ENCODE assay signal across 7 cellular contexts in the genomic region with DNA sequence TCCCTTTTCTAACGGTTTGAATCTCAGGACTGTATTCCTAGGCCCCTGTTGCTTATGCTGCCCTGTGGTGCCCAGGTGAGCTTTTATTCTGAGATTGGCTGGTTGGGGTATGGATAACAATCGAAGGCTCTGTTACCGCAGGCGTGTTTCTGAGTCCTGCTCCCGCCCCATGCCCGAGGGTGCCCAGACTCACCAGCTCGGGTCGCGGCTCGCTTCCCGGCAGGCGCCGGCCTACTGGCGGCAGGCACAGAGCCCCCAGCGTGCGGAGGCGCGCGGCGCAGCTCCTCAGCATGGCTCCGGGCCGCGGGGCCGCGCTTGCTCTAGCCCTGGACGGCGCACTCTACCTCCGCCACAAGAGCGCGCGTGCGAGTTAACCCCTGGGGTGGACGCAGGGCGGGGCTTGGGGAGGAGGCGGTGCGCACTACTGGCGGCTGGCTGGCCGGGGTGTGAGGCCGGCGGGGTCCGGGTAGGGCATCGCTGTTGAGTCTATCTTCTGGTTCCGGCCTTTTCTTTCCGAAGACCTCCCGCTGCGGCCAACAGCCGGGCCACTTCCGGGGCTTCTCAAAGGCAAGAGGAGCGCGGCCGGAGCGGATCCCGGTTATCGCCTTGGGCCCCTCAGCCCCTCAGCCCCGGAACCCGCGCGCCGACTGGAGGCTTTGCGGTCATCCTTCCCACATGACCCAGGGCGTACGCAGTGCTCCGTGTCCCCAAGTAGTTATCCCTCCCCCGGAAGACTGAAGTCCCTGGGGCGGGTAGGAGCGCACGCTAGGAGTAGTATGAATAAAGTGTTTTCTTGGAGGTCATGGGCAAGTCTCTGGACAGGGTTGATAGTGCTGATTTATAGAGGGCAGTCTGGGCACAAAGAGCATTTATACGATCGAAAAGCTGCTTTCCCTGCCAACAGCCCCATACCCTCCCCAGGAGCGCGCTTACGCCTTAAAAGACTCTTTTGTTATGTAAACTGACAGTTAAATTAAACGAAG. TPM values are rescaled to one million over a fixed set of nuclear protein-coding genes. Genes with fewer than 3 reads are reported as not detected.
DNase-seq lines count a peak whose midpoint lies in the region; ATAC-seq, FAIRE-seq and TF ChIP-seq lines count a peak whose summit lies in the region.

A gene (minus strand): TSS at position 345 of the 983 bp plus-strand sequence. CDS start 53 bp downstream, at position 292.

- peak within 1 kb of the TSS; percentile 56 for H3K4me3 ChIP-seq in bronchial epithelial cell (ENCODE audit: low read depth, low read length)

- FAIRE-seq in GM18507 (lab: Jason Lieb, UNC) (peak; percentile 93), bronchial epithelial cell (lab: Jason Lieb, UNC) (no peak)

- H3K27ac Mint-ChIP-seq in WTC11 (peak within 1 kb of the TSS; percentile 100), immature natural killer cell (peak within 1 kb of the TSS; percentile 80 to 91 (median 88))

- peaks cover 12% of the 10 kb centered on the region for H3K4me1 Mint-ChIP-seq in WTC11
- peaks cover 36 to 41% of the 10 kb centered on the region in 2 donors for H3K4me1 Mint-ChIP-seq in immature natural killer cell

- POLR2A ChIA-PET in WTC11 (lab: Charles Lee) = interaction anchor here (1.4 kb wide), 1 partner anchor 83 kb away, joined by 5 read pairs; no protein-coding TSS in a partner anchor

- peaks cover 7% of the 10 kb centered on the region for H3K27me3 Mint-ChIP-seq in WTC11 (ENCODE audit: low read depth)
- peaks cover 0 to 5% (median 4%) of the 10 kb centered on the region in 3 donors for H3K27me3 Mint-ChIP-seq in immature natural killer cell (ENCODE audit: low read depth in 3 of 3)

- CTCF ChIA-PET in WTC11 (lab: Charles Lee) = interaction anchor here (0.5 to 3.3 kb wide), 19 partner anchors 10 to 276 kb away, joined by 3 to 26 read pairs (median 4); a partner anchor contains a TSS

- peaks cover 42% of the 10 kb centered on the region for H3K9me3 Mint-ChIP-seq in WTC11
- H3K9me3 Mint-ChIP-seq in immature natural killer cell = peaks cover 5 to 12% (median 8%) of the 10 kb centered on the region in 6 donors

- H3K36me3 Mint-ChIP-seq in WTC11 = peaks cover 41% of the 10 kb centered on the region
- peaks cover 15 to 20% (median 16%) of the 10 kb centered on the region in 3 donors for H3K36me3 Mint-ChIP-seq in immature natural killer cell

- H3K36me3 ChIP-seq in bronchial epithelial cell (ENCODE audit: control insufficient read depth, insufficient read depth, low read length) = no peaks in the 10 kb centered on the region

- H3K27me3 ChIP-seq in bronchial epithelial cell (ENCODE audit: control insufficient read depth, insufficient read depth, low read length) = no peaks in the 10 kb centered on the region

- TF ChIP-seq CTCF in WTC11 (IDR thresholded peaks at IDR 0.05) (no peak), bronchial epithelial cell (IDR thresholded peaks at IDR 0.05; ENCODE audit: insufficient read depth, low read length, severe bottlenecking) (peak; percentile 46)

- DNase-seq in GM18507 (ENCODE audit: extremely low spot score, insufficient read length, low read depth) (peak; percentile 88), NCI-H2107 treated with DMSO at 0.1 percent for 48 hours (lab: John Stamatoyannopoulos, UW; ENCODE audit: unreplicated experiment) (peak; percentile 62), WTC11 (ENCODE audit: low spot score) (peak; percentile 99), bronchial epithelial cell (ENCODE audit: low read depth) (peak; percentile 82), immature natural killer cell (peak; percentile 91 to 95 (median 93)), smooth muscle cell of the brain vasculature (ENCODE audit: low read depth, low spot score) (peak; percentile 79)

- H3K4me3 Mint-ChIP-seq in WTC11 = peak within 1 kb of the TSS; percentile 94
- H3K4me3 Mint-ChIP-seq in immature natural killer cell = peak within 1 kb of the TSS; percentile 79 to 89 (median 88)

- peak; percentile 95 for ATAC-seq in HG02938 (IDR thresholded peaks at IDR 0.05; ENCODE audit: unreplicated experiment)
- ATAC-seq in WTC11 = peak; percentile 97

TF ChIP-seq in WTC11, 78 proteins besides CTCF, POLR2A, EP300 and RAD21 (continues in another document):
- TF ChIP-seq RORB (CRISPR knock-in tag; IDR thresholded peaks at IDR 0.05) = no peak
- no peak for TF ChIP-seq CREB1 (CRISPR knock-in tag; IDR thresholded peaks at IDR 0.05)
- no peak for TF ChIP-seq FOXJ3 (CRISPR knock-in tag; IDR thresholded peaks at IDR 0.05; ENCODE audit: borderline replicate concordance)
- TF ChIP-seq JAZF1 (CRISPR knock-in tag; IDR thresholded peaks at IDR 0.05) = no peak
- TF ChIP-seq ZNF317 (CRISPR knock-in tag; IDR thresholded peaks at IDR 0.05; ENCODE audit: borderline replicate concordance, low read depth) = no peak
- no peak for TF ChIP-seq ZNF138 (CRISPR knock-in tag; conservative IDR thresholded peaks at IDR 0.05)
- peak; percentile 83; the same call in 1 of the 2 replicates for TF ChIP-seq ZNF232 (CRISPR knock-in tag; IDR thresholded peaks at IDR 0.05)
- TF ChIP-seq, protein P1, sequence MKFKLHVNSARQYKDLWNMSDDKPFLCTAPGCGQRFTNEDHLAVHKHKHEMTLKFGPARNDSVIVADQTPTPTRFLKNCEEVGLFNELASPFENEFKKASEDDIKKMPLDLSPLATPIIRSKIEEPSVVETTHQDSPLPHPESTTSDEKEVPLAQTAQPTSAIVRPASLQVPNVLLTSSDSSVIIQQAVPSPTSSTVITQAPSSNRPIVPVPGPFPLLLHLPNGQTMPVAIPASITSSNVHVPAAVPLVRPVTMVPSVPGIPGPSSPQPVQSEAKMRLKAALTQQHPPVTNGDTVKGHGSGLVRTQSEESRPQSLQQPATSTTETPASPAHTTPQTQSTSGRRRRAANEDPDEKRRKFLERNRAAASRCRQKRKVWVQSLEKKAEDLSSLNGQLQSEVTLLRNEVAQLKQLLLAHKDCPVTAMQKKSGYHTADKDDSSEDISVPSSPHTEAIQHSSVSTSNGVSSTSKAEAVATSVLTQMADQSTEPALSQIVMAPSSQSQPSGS (CRISPR knock-in tag; IDR thresholded peaks at IDR 0.05; ENCODE audit: borderline replicate concordance, low read depth) = no peak
- no peak for TF ChIP-seq ESRRA (CRISPR knock-in tag; IDR thresholded peaks at IDR 0.05; ENCODE audit: borderline replicate concordance)
- TF ChIP-seq FOXP1 (CRISPR knock-in tag; IDR thresholded peaks at IDR 0.05; ENCODE audit: borderline replicate concordance) = peak; percentile 66; the same call in 1 of the 2 replicates
- peak; percentile 68 for TF ChIP-seq GABPB1 (CRISPR knock-in tag; IDR thresholded peaks at IDR 0.05)
- TF ChIP-seq, protein P2, sequence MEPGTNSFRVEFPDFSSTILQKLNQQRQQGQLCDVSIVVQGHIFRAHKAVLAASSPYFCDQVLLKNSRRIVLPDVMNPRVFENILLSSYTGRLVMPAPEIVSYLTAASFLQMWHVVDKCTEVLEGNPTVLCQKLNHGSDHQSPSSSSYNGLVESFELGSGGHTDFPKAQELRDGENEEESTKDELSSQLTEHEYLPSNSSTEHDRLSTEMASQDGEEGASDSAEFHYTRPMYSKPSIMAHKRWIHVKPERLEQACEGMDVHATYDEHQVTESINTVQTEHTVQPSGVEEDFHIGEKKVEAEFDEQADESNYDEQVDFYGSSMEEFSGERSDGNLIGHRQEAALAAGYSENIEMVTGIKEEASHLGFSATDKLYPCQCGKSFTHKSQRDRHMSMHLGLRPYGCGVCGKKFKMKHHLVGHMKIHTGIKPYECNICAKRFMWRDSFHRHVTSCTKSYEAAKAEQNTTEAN (CRISPR knock-in tag; IDR thresholded peaks at IDR 0.05) = 0 out of 2 replicates have a peak, but pooled peaks have one; percentile 25
- TF ChIP-seq, protein P3, sequence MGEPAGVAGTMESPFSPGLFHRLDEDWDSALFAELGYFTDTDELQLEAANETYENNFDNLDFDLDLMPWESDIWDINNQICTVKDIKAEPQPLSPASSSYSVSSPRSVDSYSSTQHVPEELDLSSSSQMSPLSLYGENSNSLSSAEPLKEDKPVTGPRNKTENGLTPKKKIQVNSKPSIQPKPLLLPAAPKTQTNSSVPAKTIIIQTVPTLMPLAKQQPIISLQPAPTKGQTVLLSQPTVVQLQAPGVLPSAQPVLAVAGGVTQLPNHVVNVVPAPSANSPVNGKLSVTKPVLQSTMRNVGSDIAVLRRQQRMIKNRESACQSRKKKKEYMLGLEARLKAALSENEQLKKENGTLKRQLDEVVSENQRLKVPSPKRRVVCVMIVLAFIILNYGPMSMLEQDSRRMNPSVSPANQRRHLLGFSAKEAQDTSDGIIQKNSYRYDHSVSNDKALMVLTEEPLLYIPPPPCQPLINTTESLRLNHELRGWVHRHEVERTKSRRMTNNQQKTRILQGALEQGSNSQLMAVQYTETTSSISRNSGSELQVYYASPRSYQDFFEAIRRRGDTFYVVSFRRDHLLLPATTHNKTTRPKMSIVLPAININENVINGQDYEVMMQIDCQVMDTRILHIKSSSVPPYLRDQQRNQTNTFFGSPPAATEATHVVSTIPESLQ (CRISPR knock-in tag; IDR thresholded peaks at IDR 0.05) = no peak
- no peak; the same call in 1 of the 2 replicates for TF ChIP-seq ETV6 (CRISPR knock-in tag; IDR thresholded peaks at IDR 0.05)
- TF ChIP-seq, protein P4, sequence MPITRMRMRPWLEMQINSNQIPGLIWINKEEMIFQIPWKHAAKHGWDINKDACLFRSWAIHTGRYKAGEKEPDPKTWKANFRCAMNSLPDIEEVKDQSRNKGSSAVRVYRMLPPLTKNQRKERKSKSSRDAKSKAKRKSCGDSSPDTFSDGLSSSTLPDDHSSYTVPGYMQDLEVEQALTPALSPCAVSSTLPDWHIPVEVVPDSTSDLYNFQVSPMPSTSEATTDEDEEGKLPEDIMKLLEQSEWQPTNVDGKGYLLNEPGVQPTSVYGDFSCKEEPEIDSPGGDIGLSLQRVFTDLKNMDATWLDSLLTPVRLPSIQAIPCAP (CRISPR knock-in tag; IDR thresholded peaks at IDR 0.05) = no peak

RNA-seq across cellular contexts. Expression of the gene that starts here (rescaled TPM):
- 8.0 to 10.9 TPM (median 8.8 TPM) in 3 replicates for total RNA-seq in WTC11 (2021)
- 6.7 and 9.7 TPM in 2 replicates for total RNA-seq in bronchial epithelial cell
- 10 to 100 TPM; 29.9 to 38.1 (median 36.7) TPM for polyA plus RNA-seq in immature natural killer cell

Comparison
In these comparisons a context has a peak if more than half of its experiments do, and no peak if none do; other contexts are left out.
1. Peak in every context shown above with its lines: DNase-seq, ATAC-seq and H3K4me3 ChIP-seq.